26 cellular contexts compared by ENCODE assay signal in the genomic region with DNA sequence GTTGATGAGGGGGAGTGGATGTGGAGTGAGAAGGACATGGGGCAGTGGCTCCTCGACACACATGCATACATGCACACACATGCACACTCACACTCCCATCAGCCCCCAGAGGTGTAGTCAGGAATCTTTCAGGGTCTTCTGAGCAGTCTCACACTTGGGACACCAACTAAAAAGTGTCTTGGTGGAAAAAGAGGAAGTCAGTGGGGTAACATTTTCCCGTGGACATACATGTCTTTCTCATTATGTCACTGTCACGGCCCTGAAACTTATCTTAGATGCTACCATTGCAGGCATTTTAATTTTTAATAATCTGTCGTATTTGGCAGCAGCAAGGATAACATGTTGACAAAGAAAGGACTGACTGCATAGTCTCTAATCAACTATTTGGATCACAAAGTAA.
DNase-seq lines count a peak whose midpoint lies in the region; ATAC-seq, FAIRE-seq and TF ChIP-seq lines count a peak whose summit lies in the region.
"Had no signal": no experiment of that assay in that cellular context is flagged by ENCODE, and none has a peak within 500 bp of the region (broad histone marks: within the 10 kb centered on the region; RNA-seq: fewer than 3 reads in every experiment).

No MANE protein-coding gene starts in this region.

- H4K8ac ChIP-seq in H9 (replicated peaks; ENCODE audit: insufficient read length, low read depth, low read length): no peak overlapping the region

- H3K27ac ChIP-seq in H9 (ENCODE audit: insufficient read length, low read depth, low read length) (no peak overlapping the region), GM12878 (ENCODE audit: control insufficient read depth, insufficient read depth) (no peak overlapping the region)
- H3K27ac ChIP-seq: A549; BLaER1 treated with 17β-estradiol and CSF1 and Interleukin-3, amounts not matched to agents 10 nM and 100 nM had no signal

- no peaks in the 10 kb centered on the region for H3K27me3 Mint-ChIP-seq in activated T-cell treated with anti-CD3 and anti-CD28 coated beads, Interleukin-2, amount 50 U/mL, for 24 hours
- no peaks in the 10 kb centered on the region for H3K27me3 Mint-ChIP-seq in H9 (ENCODE audit: low read depth)
- H3K27me3 Mint-ChIP-seq: CD4-positive, alpha-beta T cell had no signal

- in situ Hi-C loops in GM12878 (cut with MboI): loop anchor here (10.0 kb wide), 1 partner anchor 852 kb away; no protein-coding TSS in a partner anchor

- no peak for TF ChIP-seq POLR2A in GM12878 (IDR thresholded peaks at IDR 0.05; ENCODE audit: low read depth, low read length)

- no peak overlapping the region for H2BK12ac ChIP-seq in H9 (ENCODE audit: insufficient read length, low read depth, low read length)

- H4K91ac ChIP-seq in H9 (ENCODE audit: insufficient read length, low read depth, low read length): no peak overlapping the region

- no peaks in the 10 kb centered on the region for H3K9me3 ChIP-seq in H9 (ENCODE audit: control insufficient read depth, low read depth, low read length)
- H3K9me3 ChIP-seq in GM12878 (replicated peaks; ENCODE audit: control insufficient read depth, insufficient read depth, low read length): no peaks in the 10 kb centered on the region
- H3K9me3 ChIP-seq: A549; BE2C; BLaER1 treated with 17β-estradiol and CSF1 and Interleukin-3, amounts not matched to agents 10 nM and 100 nM; HAP-1 had no signal

- H3K18ac ChIP-seq in H9 (ENCODE audit: insufficient read length, low read depth, low read length): no peak overlapping the region

- no peak overlapping the region for H3K23ac ChIP-seq in H9 (ENCODE audit: insufficient read length, low read depth, low read length)

- RAD21 ChIA-PET in GM12878 (lab: Charles Lee; ENCODE audit: unreplicated experiment): no interaction called here

- peak overlapping the region; percentile 37 for H3K27ac Mint-ChIP-seq in activated T-cell treated with anti-CD3 and anti-CD28 coated beads, Interleukin-2, amount 50 U/mL, for 24 hours
- H3K27ac Mint-ChIP-seq in H9: no peak overlapping the region
- H3K27ac Mint-ChIP-seq: CD14-positive monocyte; CD8-positive, alpha-beta memory T cell; GM23338; HFFc6 had no signal

- no peak overlapping the region for H3K9ac ChIP-seq in H9 (ENCODE audit: extremely low read depth, insufficient read length, low read length)
- H3K9ac ChIP-seq in GM12878 (ENCODE audit: control insufficient read depth, insufficient read depth, low read length): no peak overlapping the region
- H3K9ac ChIP-seq: BLaER1 treated with 17β-estradiol and CSF1 and Interleukin-3, amounts not matched to agents 10 nM and 100 nM had no signal

- H2BK15ac ChIP-seq in H9 (ENCODE audit: low read depth, low read length): no peak overlapping the region

- no peaks in the 10 kb centered on the region for H4K20me1 ChIP-seq in H9 (ENCODE audit: control insufficient read depth, insufficient read depth, insufficient read length)
- H4K20me1 ChIP-seq in GM12878 (ENCODE audit: control insufficient read depth, insufficient read depth): no peaks in the 10 kb centered on the region
- H4K20me1 ChIP-seq: BLaER1 treated with 17β-estradiol and CSF1 and Interleukin-3, amounts not matched to agents 10 nM and 100 nM had no signal

- H2AFZ ChIP-seq in H9 (ENCODE audit: low read length) (no peak overlapping the region), GM12878 (ENCODE audit: control insufficient read depth, low read depth, low read length) (no peak overlapping the region)
- H2AFZ ChIP-seq: GM23338 had no signal

- no peak for TF ChIP-seq RAD21 in GM12878 (IDR thresholded peaks at IDR 0.05; ENCODE audit: insufficient read depth, low read depth, low read length)

- WGBS in H9 (ENCODE audit: extremely low coverage, insufficient read length, low lambda C conversion rate): no CpG with 5 or more reads among the region's 4 CpGs
- 14% methylated on average over 4 of the region's 4 CpGs for WGBS in GM12878 (ENCODE audit: insufficient coverage, insufficient replicate concordance, low lambda C conversion rate, missing lambda C conversion rate)

- peaks cover 3% of the 10 kb centered on the region for H3K4me1 ChIP-seq in H9 (ENCODE audit: insufficient read depth, low read length)
- no peaks in the 10 kb centered on the region for H3K4me1 ChIP-seq in GM12878 (ENCODE audit: control insufficient read depth, insufficient read depth, low read length)
- H3K4me1 ChIP-seq: A549, BE2C, HAP-1 had no signal

- CTCF ChIA-PET in GM12878 (lab: Yijun Ruan, JAX): no interaction called here

- DNase-seq in activated T-cell treated with anti-CD3 and anti-CD28 coated beads, Interleukin-2, amount 50 U/mL, for 24 hours: no peak
- no peak for DNase-seq in activated T-cell treated with anti-CD3 and anti-CD28 coated beads, Interleukin-2, amount 50 U/mL, for 48 hours
- no peak for DNase-seq in H9
- DNase-seq in GM12878 (ENCODE audit: low read depth, low spot score): no peak
- no peak for DNase-seq in omental fat pad (ENCODE audit: low spot score)
- DNase-seq: 8988T; ACHN; AML-193; BE2C; CD4-positive, alpha-beta T cell; CD8-positive, alpha-beta memory T cell; DMS 273 treated with DMSO at 0.1 percent for 48 hours; DMS79; EL; GDM1; HFFc6 had no signal

- no peak overlapping the region for H3K4me3 Mint-ChIP-seq in activated T-cell treated with anti-CD3 and anti-CD28 coated beads, Interleukin-2, amount 50 U/mL, for 24 hours
- no peak overlapping the region for H3K4me3 Mint-ChIP-seq in H9
- H3K4me3 Mint-ChIP-seq: CD14-positive monocyte; CD4-positive, alpha-beta T cell; GM23338; HFFc6 had no signal

- no peaks in the 10 kb centered on the region for H3K79me2 ChIP-seq in H9 (ENCODE audit: insufficient read depth, low read length)
- H3K79me2 ChIP-seq in GM12878 (ENCODE audit: control insufficient read depth, insufficient read depth, low read length): no peaks in the 10 kb centered on the region

- H3K14ac ChIP-seq in H9 (ENCODE audit: insufficient read depth, low read length): no peak overlapping the region

- no peaks in the 10 kb centered on the region for H3K23me2 ChIP-seq in H9 (ENCODE audit: insufficient read length, low read depth, low read length, poor library complexity, severe bottlenecking)

- FAIRE-seq in GM12878 (lab: Jason Lieb, UNC): no peak
- FAIRE-seq: A549, D721Med, GM12892, GM19239 had no signal

- H3K4me2 ChIP-seq in H9 (ENCODE audit: insufficient read depth, insufficient read length, low read length) (no peak overlapping the region), GM12878 (ENCODE audit: control insufficient read depth, insufficient read depth) (no peak overlapping the region)
- H3K4me2 ChIP-seq: A549; BLaER1 treated with 17β-estradiol and CSF1 and Interleukin-3, amounts not matched to agents 10 nM and 100 nM; GM23338 had no signal

- H2BK5ac ChIP-seq in H9 (ENCODE audit: insufficient read length, low read length): no peak overlapping the region

- peak overlapping the region; percentile 41 for H4K5ac ChIP-seq in H9 (ENCODE audit: insufficient read length, low read depth, low read length)

- TF ChIP-seq EP300 in GM12878 (IDR thresholded peaks at IDR 0.05; ENCODE audit: borderline replicate concordance in 1 of 2, control insufficient read depth in 1 of 2, low read depth in 2 of 2, low read length in 2 of 2): no peak

- no TSS peak for BruUV-seq in GM12878 (replicated peaks; lab: Mats Ljungman, UMichigan)

- ATAC-seq in GM12878 (no peak), GM18867 (IDR thresholded peaks at IDR 0.05; ENCODE audit: unreplicated experiment) (no peak), omental fat pad (ENCODE audit: low FRiP score) (no peak), GM21423 (IDR thresholded peaks at IDR 0.05; ENCODE audit: unreplicated experiment) (no peak)
- ATAC-seq: A549, GM23338 had no signal

- no peaks in the 10 kb centered on the region for H3K79me1 ChIP-seq in H9 (ENCODE audit: insufficient read depth, low read depth, low read length, poor library complexity, severe bottlenecking)

- no peaks in the 10 kb centered on the region for H3K36me3 Mint-ChIP-seq in activated T-cell treated with anti-CD3 and anti-CD28 coated beads, Interleukin-2, amount 50 U/mL, for 24 hours (ENCODE audit: low read depth)
- no peaks in the 10 kb centered on the region for H3K36me3 Mint-ChIP-seq in H9 (ENCODE audit: insufficient read depth in 1 of 3, low read depth in 3 of 3)
- H3K36me3 Mint-ChIP-seq: CD14-positive monocyte; CD8-positive, alpha-beta memory T cell had no signal

- no peaks in the 10 kb centered on the region for H3K36me3 ChIP-seq in GM12878 (ENCODE audit: control insufficient read depth in 2 of 2, insufficient read depth in 2 of 2, low read length in 1 of 2)
- H3K36me3 ChIP-seq: BE2C; BLaER1 treated with 17β-estradiol and CSF1 and Interleukin-3, amounts not matched to agents 10 nM and 100 nM; HAP-1 had no signal

- peaks cover 51% of the 10 kb centered on the region for H3K4me1 Mint-ChIP-seq in activated T-cell treated with anti-CD3 and anti-CD28 coated beads, Interleukin-2, amount 50 U/mL, for 24 hours (ENCODE audit: low read depth)
- H3K4me1 Mint-ChIP-seq in H9: peaks cover 15 to 18% of the 10 kb centered on the region in 2 experiments
- H3K4me1 Mint-ChIP-seq: CD14-positive monocyte had no signal

- POLR2A ChIA-PET in GM12878 (lab: Charles Lee): no interaction called here

- no peak overlapping the region for H2AK5ac ChIP-seq in H9 (ENCODE audit: insufficient read length, low read length)

- H3K4me3 ChIP-seq in GM12878: no peak overlapping the region
- H3K4me3 ChIP-seq: A549; BLaER1 treated with 17β-estradiol and CSF1 and Interleukin-3, amounts not matched to agents 10 nM and 100 nM; GM23338; HAP-1 had no signal

- H2BK20ac ChIP-seq in H9 (ENCODE audit: low read depth, low read length, poor library complexity, severe bottlenecking): no peak overlapping the region

- H3T11ph ChIP-seq in H9 (ENCODE audit: low read length): no peak overlapping the region

- H3K4ac ChIP-seq in H9 (ENCODE audit: low read depth, low read length): no peak overlapping the region

- no peak for TF ChIP-seq CTCF in H9 (conservative IDR thresholded peaks at IDR 0.05)
- TF ChIP-seq CTCF in GM12878 (IDR thresholded peaks at IDR 0.05 in 2 of 3, conservative IDR thresholded peaks at IDR 0.05 in 1 of 3; ENCODE audit: control insufficient read depth in 2 of 3, extremely low read depth in 1 of 3, insufficient read depth in 1 of 3, low read depth in 3 of 3, low read length in 3 of 3): no peak
- TF ChIP-seq CTCF in omental fat pad (IDR thresholded peaks at IDR 0.05): no peak

- intact Hi-C loops in GM12878 (cut with micrococcal nuclease; ENCODE audit: unreplicated experiment): loop anchor here (10.0 kb wide), 2 partner anchors 352 to 772 kb away; no protein-coding TSS in a partner anchor

- H3K56ac ChIP-seq in H9 (ENCODE audit: insufficient read length, low read depth, low read length): no peak overlapping the region

- H2BK120ac ChIP-seq in H9 (ENCODE audit: low read depth, low read length, poor library complexity, severe bottlenecking): no peak overlapping the region

- H3K9me3 Mint-ChIP-seq in activated T-cell treated with anti-CD3 and anti-CD28 coated beads, Interleukin-2, amount 50 U/mL, for 24 hours: peaks cover 3% of the 10 kb centered on the region
- peaks cover 0 to 2% of the 10 kb centered on the region in 2 experiments; a peak in 2 of 5 replicates for H3K9me3 Mint-ChIP-seq in H9
- H3K9me3 Mint-ChIP-seq: CD4-positive, alpha-beta T cell; GM23338; HFFc6 had no signal

- H3K27me3 ChIP-seq in H9 (ENCODE audit: insufficient read depth, low read length) (no peaks in the 10 kb centered on the region), GM12878 (replicated peaks in 1 of 2; ENCODE audit: control insufficient read depth in 2 of 2, insufficient read depth in 2 of 2, low read length in 1 of 2) (no peaks in the 10 kb centered on the region)
- H3K27me3 ChIP-seq: BE2C; BLaER1 treated with 17β-estradiol and CSF1 and Interleukin-3, amounts not matched to agents 10 nM and 100 nM had no signal

- SMC1A ChIA-PET in GM12878 (lab: Charles Lee; ENCODE audit: uncharacterized antibody, unreplicated experiment): no interaction called here
